8 cellular contexts compared by ENCODE assay signal in genomic region chr3:9396632-9397330, GRCh38. TPM values are rescaled to one million over a fixed set of nuclear protein-coding genes. Genes with fewer than 3 reads are reported as not detected.
DNase-seq lines count a peak whose midpoint lies in the region; ATAC-seq, FAIRE-seq and TF ChIP-seq lines count a peak whose summit lies in the region.

No MANE protein-coding gene starts in this region.

- H3K4me3 Mint-ChIP-seq in naive thymus-derived CD8-positive, alpha-beta T cell, result peak overlapping the region; percentile 90 to 99 (median 96)
- peak overlapping the region; percentile 89 to 93 for H3K4me3 Mint-ChIP-seq in stimulated activated naive B cell treated with anti-CD40 and anti-IgM and Interleukin-4, amounts not matched to agents 10 μg/mL and 1 μg/mL and 100 μg/mL, for 72 hours

- CTCF ChIA-PET in RWPE1 (lab: Yijun Ruan, JAX), result interaction anchor here (0.6 kb wide), 1 partner anchor 34 kb away, joined by 3 read pairs; the partner anchor contains the start of gene THUMPD3

- peak; percentile 37 for TF ChIP-seq POLR2A in H54 (IDR thresholded peaks at IDR 0.05; ENCODE audit: low read depth, low read length)

- DNase-seq in EH (ENCODE audit: low read depth), result peak; percentile 100
- peak; percentile 80 for DNase-seq in H54 (ENCODE audit: insufficient read length, low spot score)
- peak; percentile 96 for DNase-seq in LoVo (ENCODE audit: low spot score)
- DNase-seq in RWPE1 (ENCODE audit: low spot score), result peak; percentile 88
- peak; percentile 98 for DNase-seq in activated T-helper 9 cell treated with anti-CD3 and anti-CD28 coated beads, Interleukin-2, amount 50 U/mL, for 16 hours (ENCODE audit: low read depth)
- DNase-seq in fibroblast of peridontal ligament (ENCODE audit: extremely low read depth), result peak; percentile 100
- peak; percentile 96 to 100 (median 99) for DNase-seq in naive thymus-derived CD8-positive, alpha-beta T cell
- peak; percentile 97 for DNase-seq in stimulated activated naive B cell treated with anti-CD40 and anti-IgM and Interleukin-4, amounts not matched to agents 10 μg/mL and 1 μg/mL and 100 μg/mL, for 72 hours

- POLR2A ChIA-PET in RWPE1 (lab: Yijun Ruan, JAX; ENCODE audit: low non-redundant PET), result interaction anchor here (1.1 to 1.6 kb wide), 2 partner anchors 19 to 34 kb away, joined by 3 to 8 read pairs; partner anchors contain the start of gene THUMPD3
- POLR2A ChIA-PET in naive thymus-derived CD8-positive, alpha-beta T cell (lab: Charles Lee), result interaction anchor here (0.8 to 5.1 kb wide), 28 partner anchors 8 to 1039 kb away, joined by 3 to 131 read pairs (median 6); partner anchors contain the start of genes ARPC4, BRPF1, CRELD1 and MTMR14

- TF ChIP-seq CTCF in RWPE1 (conservative IDR thresholded peaks at IDR 0.05; ENCODE audit: low read depth), result no peak

- H3K36me3 Mint-ChIP-seq in naive thymus-derived CD8-positive, alpha-beta T cell, result peaks cover 0 to 38% (median 5%) of the 10 kb centered on the region in 3 donors
- H3K36me3 Mint-ChIP-seq in stimulated activated naive B cell treated with anti-CD40 and anti-IgM and Interleukin-4, amounts not matched to agents 10 μg/mL and 1 μg/mL and 100 μg/mL, for 72 hours, result peaks cover 44 to 45% of the 10 kb centered on the region in 2 donors

- ATAC-seq in naive thymus-derived CD8-positive, alpha-beta T cell, result peak; percentile 70 to 71
- peak; percentile 78 for ATAC-seq in stimulated activated naive B cell treated with anti-CD40 and anti-IgM and Interleukin-4, amounts not matched to agents 10 μg/mL and 1 μg/mL and 100 μg/mL, for 72 hours (replicated peaks)

- peak overlapping the region; percentile 96 to 99 (median 98) for H3K27ac Mint-ChIP-seq in naive thymus-derived CD8-positive, alpha-beta T cell
- peak overlapping the region; percentile 99 for H3K27ac Mint-ChIP-seq in stimulated activated naive B cell treated with anti-CD40 and anti-IgM and Interleukin-4, amounts not matched to agents 10 μg/mL and 1 μg/mL and 100 μg/mL, for 72 hours

- H3K9me3 Mint-ChIP-seq in naive thymus-derived CD8-positive, alpha-beta T cell, result no peaks in the 10 kb centered on the region
- H3K9me3 Mint-ChIP-seq in stimulated activated naive B cell treated with anti-CD40 and anti-IgM and Interleukin-4, amounts not matched to agents 10 μg/mL and 1 μg/mL and 100 μg/mL, for 72 hours, result no peaks in the 10 kb centered on the region

- peak overlapping the region; percentile 99 for H3K27ac ChIP-seq in RWPE1

- H3K27me3 Mint-ChIP-seq in naive thymus-derived CD8-positive, alpha-beta T cell, result peaks cover 0 to 4% (median 0%) of the 10 kb centered on the region in 5 donors
- H3K27me3 Mint-ChIP-seq in stimulated activated naive B cell treated with anti-CD40 and anti-IgM and Interleukin-4, amounts not matched to agents 10 μg/mL and 1 μg/mL and 100 μg/mL, for 72 hours, result no peaks in the 10 kb centered on the region

- peak; percentile 89 for FAIRE-seq in H54 (lab: Jason Lieb, UNC)

- peaks cover 46 to 78% (median 71%) of the 10 kb centered on the region in 4 donors for H3K4me1 Mint-ChIP-seq in naive thymus-derived CD8-positive, alpha-beta T cell
- H3K4me1 Mint-ChIP-seq in stimulated activated naive B cell treated with anti-CD40 and anti-IgM and Interleukin-4, amounts not matched to agents 10 μg/mL and 1 μg/mL and 100 μg/mL, for 72 hours, result peaks cover 33 to 60% of the 10 kb centered on the region in 2 donors

RNA-seq across cellular contexts. Expression of gene SETD5, which starts 0.6 kb away (rescaled TPM):
- total RNA-seq in naive thymus-derived CD8-positive, alpha-beta T cell, result 100 to 1,000 TPM; 143 to 146 TPM
- polyA plus RNA-seq in naive thymus-derived CD8-positive, alpha-beta T cell, result 10 to 100 TPM; 16.0 to 43.0 (median 24.7) TPM

RNA-seq across cellular contexts. Expression of gene THUMPD3, which starts 33.9 kb away (rescaled TPM):
- total RNA-seq in naive thymus-derived CD8-positive, alpha-beta T cell, result 10 to 100 TPM; 42.6 to 43.3 TPM
- polyA plus RNA-seq in naive thymus-derived CD8-positive, alpha-beta T cell, result 10 to 100 TPM; 22.7 to 30.8 (median 23.5) TPM

Comparison
In these comparisons a context has a peak if more than half of its experiments do, and no peak if none do; other contexts are left out.
1. Peak in every context shown above with its lines: DNase-seq, ATAC-seq and H3K27ac ChIP-seq.